ENCODE assay signal across 8 cellular contexts in the genomic region with DNA sequence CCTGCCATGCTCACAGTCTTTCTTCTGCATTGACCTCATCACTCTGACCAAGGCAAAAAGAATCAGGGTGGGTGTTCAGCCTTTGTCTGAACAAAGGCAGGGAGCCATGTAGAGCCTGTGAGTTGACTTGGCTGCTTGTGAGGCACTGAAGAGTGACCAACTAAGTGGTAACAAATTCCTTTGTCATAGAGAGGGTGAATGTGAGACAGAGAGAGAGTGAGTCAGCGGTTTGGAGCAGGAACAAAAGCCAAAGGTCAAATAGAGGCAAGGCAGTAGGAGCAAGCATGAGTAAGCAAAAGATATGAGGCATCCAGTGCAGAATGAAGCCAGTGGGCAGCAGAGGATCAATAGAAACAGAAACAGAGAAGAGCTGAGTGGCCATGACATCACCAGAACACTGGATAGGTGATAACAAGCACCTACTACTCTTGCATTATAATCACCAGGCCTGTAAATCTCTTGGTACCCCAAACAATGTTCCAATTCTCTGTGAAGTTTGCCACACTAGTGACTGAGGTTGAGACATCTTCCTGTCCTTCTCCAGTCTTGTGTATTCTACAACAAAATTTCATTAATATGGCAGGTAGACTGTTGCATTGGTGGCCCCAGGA.
A peak's percentile ranks its signal among the peaks of the same experiment; 100 is the strongest.
DNase-seq lines count a peak whose midpoint lies in the region; ATAC-seq, FAIRE-seq and TF ChIP-seq lines count a peak whose summit lies in the region.

No MANE protein-coding gene starts in this region.

- FAIRE-seq in D721Med (lab: Jason Lieb, UNC), result no peak

- ATAC-seq in GM21381 (IDR thresholded peaks at IDR 0.05; ENCODE audit: unreplicated experiment) (peak; percentile 73), body of pancreas (peak; percentile 79), GM21737 (IDR thresholded peaks at IDR 0.05; ENCODE audit: unreplicated experiment) (no peak)

- peak in 3 of 7 experiments; percentile 14 to 28 (median 26) for TF ChIP-seq CTCF in body of pancreas (IDR thresholded peaks at IDR 0.05)
- no peak for TF ChIP-seq CTCF in D721Med (IDR thresholded peaks at IDR 0.05; ENCODE audit: insufficient read depth, missing control alignments)

- intact Hi-C loops in body of pancreas (cut with DNase I), result no loop called here

- no peaks in the 10 kb centered on the region for H3K9me3 ChIP-seq in body of pancreas

- H3K4me3 ChIP-seq in body of pancreas, result no peak overlapping the region

- TF ChIP-seq EP300 in Ishikawa (IDR thresholded peaks at IDR 0.05; ENCODE audit: borderline replicate concordance), result peak; percentile 92

- DNase-seq in COLO668 (lab: John Stamatoyannopoulos, UW; ENCODE audit: unreplicated experiment) (peak; percentile 54), body of pancreas (peak; percentile 35 to 55 (median 44)), medulla oblongata (ENCODE audit: extremely low spot score) (peak; percentile 21), DMS 273 treated with DMSO at 0.1 percent for 48 hours (lab: John Stamatoyannopoulos, UW) (no peak), D721Med (ENCODE audit: insufficient read length, low spot score) (no peak)

- WGBS in body of pancreas, 2 donors, result 50 to 53% methylated on average over 1 of the region's 1 CpG

- H3K27me3 ChIP-seq in body of pancreas, result no peaks in the 10 kb centered on the region

- peak overlapping the region in 1 of 4 donors; percentile 38 for H3K27ac ChIP-seq in body of pancreas

- peak; percentile 1; the same call in 1 of the 2 replicates for TF ChIP-seq RAD21 in Ishikawa (IDR thresholded peaks at IDR 0.05; ENCODE audit: low read depth)

- H3K36me3 ChIP-seq in body of pancreas (replicated peaks in 1 of 2; ENCODE audit: insufficient read depth in 1 of 2, low read depth in 2 of 2), result no peaks in the 10 kb centered on the region

- peaks cover 25% of the 10 kb centered on the region for H3K4me1 ChIP-seq in body of pancreas

- TF ChIP-seq POLR2A in body of pancreas (IDR thresholded peaks at IDR 0.05), result no peak

TF ChIP-seq in Ishikawa, 13 proteins besides CTCF, POLR2A, EP300 and RAD21:
- peak; percentile 70; the same call in 1 of the 2 replicates for TF ChIP-seq NFIC (IDR thresholded peaks at IDR 0.05)
- peak; percentile 26; the same call in 1 of the 2 replicates for TF ChIP-seq USF1 (IDR thresholded peaks at IDR 0.05)
- TF ChIP-seq TCF12 (IDR thresholded peaks at IDR 0.05; ENCODE audit: low read depth), result peak; percentile 86
- TF ChIP-seq REST (IDR thresholded peaks at IDR 0.05; ENCODE audit: low read depth), result no peak
- peak; percentile 68 for TF ChIP-seq FOXM1 (IDR thresholded peaks at IDR 0.05; ENCODE audit: borderline replicate concordance, low read depth)
- TF ChIP-seq YY1 (IDR thresholded peaks at IDR 0.05; ENCODE audit: low read depth), result peak; percentile 62; the same call in 1 of the 2 replicates
- TF ChIP-seq TAF1 (IDR thresholded peaks at IDR 0.05; ENCODE audit: low read depth), result no peak
- peak; percentile 88 for TF ChIP-seq TEAD4 (IDR thresholded peaks at IDR 0.05)

Comparison
In these comparisons a context has a peak if more than half of its experiments do, and no peak if none do; other contexts are left out.
1. DNase-seq: peak in COLO668 (single experiment), body of pancreas (4 of 4) and medulla oblongata (single experiment); none in DMS 273 treated with DMSO at 0.1 percent for 48 hours (single experiment) and D721Med (single experiment).